ENCODE assay signal across 21 cellular contexts in the genomic region with DNA sequence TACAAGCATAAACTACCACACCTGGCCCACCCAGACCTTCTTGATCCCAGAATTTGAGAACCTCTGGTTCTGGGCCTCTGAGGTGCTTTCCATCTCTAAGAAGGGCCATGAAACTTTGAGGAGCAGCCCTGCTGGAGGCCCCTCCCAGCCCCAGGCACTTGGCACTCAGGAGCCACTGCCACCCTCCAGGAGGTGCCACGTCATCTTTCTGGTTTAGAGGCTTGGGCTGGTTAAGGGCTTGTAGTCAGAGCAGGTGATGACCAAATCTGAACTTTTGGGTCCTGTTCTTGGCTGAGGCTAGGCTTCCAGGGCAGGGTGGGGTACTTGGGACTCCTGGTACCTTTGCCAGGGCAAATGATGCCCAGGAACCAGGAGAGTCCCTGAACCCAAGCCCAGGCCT. TPM values are rescaled to one million over a fixed set of nuclear protein-coding genes. Genes with fewer than 3 reads are reported as not detected.
"Had no signal": no experiment of that assay in that cellular context is flagged by ENCODE, and none has a peak within 500 bp of the region (broad histone marks: within the 10 kb centered on the region; RNA-seq: fewer than 3 reads in every experiment).

No MANE protein-coding gene starts in this region.

- H3K4me1 ChIP-seq: colonic mucosa, foreskin keratinocyte, sigmoid colon, upper lobe of left lung had no signal

- H3K27ac ChIP-seq: brain microvascular endothelial cell, colonic mucosa, foreskin keratinocyte, sigmoid colon, testis, upper lobe of left lung had no signal

- H3K27me3 ChIP-seq: testis, upper lobe of left lung had no signal

- H3K4me3 ChIP-seq: colonic mucosa, sigmoid colon, testis, upper lobe of left lung had no signal

- DNase-seq: activated CD4-positive, alpha-beta T cell treated with anti-CD3 and anti-CD28 coated beads, Interleukin-2, amount 10 ng/mL, durations not matched to agents 7 days and 5 days; activated CD4-positive, CD25-positive, alpha-beta regulatory T cell; activated CD8-positive, alpha-beta T cell treated with anti-CD3 and anti-CD28 coated beads, Interleukin-2, amount 10 ng/mL, durations not matched to agents 7 days and 5 days; activated naive CD4-positive, alpha-beta T cell treated with anti-CD3 and anti-CD28 coated beads, Interleukin-2, amount 50 U/mL, for 16 hours; activated T-cell treated with anti-CD3 and anti-CD28 coated beads, Interleukin-2, amount 50 U/mL, for 24 hours; aorta; brain microvascular endothelial cell; colonic mucosa; endodermal cell; foreskin keratinocyte; glutamatergic neuron; hypothalamus; islet precursor cell; midbrain; sigmoid colon; stimulated activated CD4-positive, alpha-beta T cell treated with anti-CD3 and anti-CD28 coated beads, Interleukin-4, amount 100 ng/mL, for 24 hours; testis; upper lobe of left lung had no signal

- H3K36me3 ChIP-seq: brain microvascular endothelial cell, colonic mucosa, sigmoid colon, upper lobe of left lung had no signal

- H3K9me3 ChIP-seq: colonic mucosa, sigmoid colon, testis, upper lobe of left lung had no signal

RNA-seq across cellular contexts. Expression of gene DLX4, which starts 13.8 kb away (rescaled TPM):
- total RNA-seq: activated CD8-positive, alpha-beta T cell treated with anti-CD3 and anti-CD28 coated beads, Interleukin-2, amount 10 ng/mL, durations not matched to agents 7 days and 5 days; epithelial cell of proximal tubule; fibroblast of lung; lung microvascular endothelial cell; sigmoid colon had no signal
- polyA plus RNA-seq: fibroblast of lung had no signal

RNA-seq across cellular contexts. Expression of gene DLX3, which starts 39.9 kb away (rescaled TPM):
- total RNA-seq: activated CD4-positive, alpha-beta T cell treated with anti-CD3 and anti-CD28 coated beads, Interleukin-2, amount 10 ng/mL, durations not matched to agents 7 days and 5 days; activated CD8-positive, alpha-beta T cell treated with anti-CD3 and anti-CD28 coated beads, Interleukin-2, amount 10 ng/mL, durations not matched to agents 7 days and 5 days; epithelial cell of proximal tubule; fibroblast of lung; lung microvascular endothelial cell had no signal
- polyA plus RNA-seq: fibroblast of lung had no signal
